In genomic region chr6:42901538-42901957, GRCh38 we compare ENCODE assay signal across 8 cellular contexts. TPM values are rescaled to one million over a fixed set of nuclear protein-coding genes. Genes with fewer than 3 reads are reported as not detected.
DNase-seq lines count a peak whose midpoint lies in the region; ATAC-seq, FAIRE-seq and TF ChIP-seq lines count a peak whose summit lies in the region.

No MANE protein-coding gene starts in this region.

- H3K4me1 Mint-ChIP-seq in T-helper 2 cell treated with Interferon-gamma antibody and Interleukin-4, amounts not matched to agents 5 μg/mL and 100 μg/mL, for 36 hours (ENCODE audit: low read depth), result peaks cover 15% of the 10 kb centered on the region

- DNase-seq in D721Med (ENCODE audit: insufficient read length, low spot score) (no peak), HCT116 (ENCODE audit: low read depth, low spot score) (peak; percentile 83), NCI-H2029 (lab: John Stamatoyannopoulos, UW) (peak; percentile 80), ascending aorta (ENCODE audit: low spot score in 2 of 2) (peak in 1 of 2 donors; percentile 87), hepatic stellate cell (ENCODE audit: low spot score) (peak; percentile 51), gastrocnemius medialis (peak; percentile 60 to 76)
- peak; percentile 67 for DNase-seq in T-helper 2 cell treated with Interferon-gamma antibody and Interleukin-4, amounts not matched to agents 5 μg/mL and 100 μg/mL, for 36 hours (ENCODE audit: low spot score)

- no peaks in the 10 kb centered on the region for H3K36me3 Mint-ChIP-seq in T-helper 2 cell treated with Interferon-gamma antibody and Interleukin-4, amounts not matched to agents 5 μg/mL and 100 μg/mL, for 36 hours (ENCODE audit: low read depth)

- BruUV-seq in HCT116 (replicated peaks; lab: Mats Ljungman, UMichigan), result no TSS peak

- no peak overlapping the region for H3K27ac Mint-ChIP-seq in T-helper 2 cell treated with Interferon-gamma antibody and Interleukin-4, amounts not matched to agents 5 μg/mL and 100 μg/mL, for 36 hours

- RAD21 ChIA-PET in HCT116 (lab: Charles Lee; ENCODE audit: low non-redundant PET in 1 of 2, low total read pairs in 2 of 2, uncharacterized antibody in 2 of 2, unreplicated experiment in 2 of 2), result interaction anchor here in 1 of 2 experiments (0.6 kb wide), 1 partner anchor 39 kb away, joined by 4 read pairs; no protein-coding TSS in a partner anchor

- no peaks in the 10 kb centered on the region for H3K79me2 ChIP-seq in HCT116 (ENCODE audit: insufficient read depth, low read length)

- H3K4me3 Mint-ChIP-seq in T-helper 2 cell treated with Interferon-gamma antibody and Interleukin-4, amounts not matched to agents 5 μg/mL and 100 μg/mL, for 36 hours, result no peak overlapping the region

- intact Hi-C loops in HCT116 (cut with micrococcal nuclease) (loop anchor here (1.0 to 5.0 kb wide), 5 partner anchors 158 to 766 kb away; partner anchors contain the start of genes KLC4 and MRPL2), ascending aorta (cut with DNase I) (loop anchor here (1.0 to 5.0 kb wide), 4 partner anchors 27 to 242 kb away; partner anchors contain the start of genes CNPY3, CUL7, KLHDC3 and MEA1), gastrocnemius medialis (cut with DNase I; ENCODE audit: low total_unique reads) (loop anchor here (1.0 to 10.0 kb wide), 4 partner anchors 226 to 433 kb away; no protein-coding TSS in a partner anchor)

- peak; percentile 98 for TF ChIP-seq CTCF in D721Med (IDR thresholded peaks at IDR 0.05; ENCODE audit: insufficient read depth, missing control alignments)
- TF ChIP-seq CTCF in HCT116 (IDR thresholded peaks at IDR 0.05 in 2 of 3, conservative IDR thresholded peaks at IDR 0.05 in 1 of 3; ENCODE audit: borderline replicate concordance in 1 of 3, insufficient read depth in 1 of 3, low read depth in 2 of 3, low read length in 2 of 3), result peak; percentile 72 to 96 (median 84)
- TF ChIP-seq CTCF in ascending aorta (IDR thresholded peaks at IDR 0.05), result peak; percentile 83 to 92 (median 88)
- TF ChIP-seq CTCF in gastrocnemius medialis (IDR thresholded peaks at IDR 0.05 in 4 of 5, conservative IDR thresholded peaks at IDR 0.05 in 1 of 5), result peak; percentile 85 to 93 (median 90)

- ATAC-seq in HCT116, result peak; percentile 96
- peak; percentile 92 to 99 for ATAC-seq in gastrocnemius medialis
- ATAC-seq in GM18505 (IDR thresholded peaks at IDR 0.05; ENCODE audit: unreplicated experiment), result no peak

- H3K4me3 ChIP-seq in HCT116 (replicated peaks in 1 of 2; ENCODE audit: low read depth in 1 of 2, low read length in 2 of 2) (peak overlapping the region in 1 of 2 experiments; percentile 12; a peak in 1 of 4 replicates), ascending aorta (no peak overlapping the region), gastrocnemius medialis (no peak overlapping the region)

- TF ChIP-seq RAD21 in HCT116 (IDR thresholded peaks at IDR 0.05; ENCODE audit: low read depth), result peak; percentile 99

- H3K27me3 ChIP-seq in HCT116 (ENCODE audit: insufficient read depth, low read length) (no peaks in the 10 kb centered on the region), ascending aorta (no peaks in the 10 kb centered on the region), gastrocnemius medialis (no peaks in the 10 kb centered on the region)

- H4K20me1 ChIP-seq in HCT116 (ENCODE audit: insufficient read depth), result no peaks in the 10 kb centered on the region

- H3K9me3 ChIP-seq in HCT116 (ENCODE audit: control insufficient read depth in 1 of 2, insufficient read depth in 1 of 2, low read depth in 1 of 2, low read length in 2 of 2), result no peaks in the 10 kb centered on the region
- H3K9me3 ChIP-seq in ascending aorta, result no peaks in the 10 kb centered on the region
- H3K9me3 ChIP-seq in gastrocnemius medialis, result no peaks in the 10 kb centered on the region

- TF ChIP-seq POLR2A in HCT116 (IDR thresholded peaks at IDR 0.05; ENCODE audit: borderline replicate concordance, extremely low read depth, insufficient read depth, insufficient read length) (no peak), gastrocnemius medialis (IDR thresholded peaks at IDR 0.05) (no peak), GM18505 (IDR thresholded peaks at IDR 0.05; ENCODE audit: borderline replicate concordance, extremely low read depth, insufficient read depth, insufficient read length) (no peak)

- no peaks in the 10 kb centered on the region for H3K9me2 ChIP-seq in HCT116 (ENCODE audit: insufficient read depth)

- no peaks in the 10 kb centered on the region for H3K27me3 Mint-ChIP-seq in T-helper 2 cell treated with Interferon-gamma antibody and Interleukin-4, amounts not matched to agents 5 μg/mL and 100 μg/mL, for 36 hours (ENCODE audit: low read depth)

- H3K4me2 ChIP-seq in HCT116 (ENCODE audit: low read length), result peak overlapping the region; percentile 57

- H2AFZ ChIP-seq in HCT116 (ENCODE audit: low read depth, low read length, poor library complexity, severe bottlenecking), result peak overlapping the region; percentile 69

- CTCF ChIA-PET in HCT116 (lab: Charles Lee), result interaction anchor here (1.3 to 3.1 kb wide), 2 partner anchors 242 to 433 kb away, joined by 3 to 11 read pairs; no protein-coding TSS in a partner anchor

- H3K36me3 ChIP-seq in HCT116 (ENCODE audit: control insufficient read depth in 1 of 2, insufficient read depth in 2 of 2, low read length in 2 of 2) (no peaks in the 10 kb centered on the region), ascending aorta (no peaks in the 10 kb centered on the region), gastrocnemius medialis (no peaks in the 10 kb centered on the region)

- H3K4me1 ChIP-seq in HCT116 (ENCODE audit: control insufficient read depth in 1 of 2, insufficient read depth in 2 of 2, low read length in 2 of 2), result peaks cover 0 to 11% of the 10 kb centered on the region in 2 experiments; a peak in 3 of 4 replicates
- peaks cover 0 to 18% of the 10 kb centered on the region in 2 donors for H3K4me1 ChIP-seq in ascending aorta
- H3K4me1 ChIP-seq in gastrocnemius medialis, result peaks cover 20 to 27% of the 10 kb centered on the region in 2 donors

- FAIRE-seq in D721Med (lab: Jason Lieb, UNC), result no peak

- H3K9me3 Mint-ChIP-seq in T-helper 2 cell treated with Interferon-gamma antibody and Interleukin-4, amounts not matched to agents 5 μg/mL and 100 μg/mL, for 36 hours, result no peaks in the 10 kb centered on the region

- in situ Hi-C loops in gastrocnemius medialis (cut with MboI; ENCODE audit: low sequenced_read_pairs in 4 of 4), result loop anchor here (5.0 to 25.0 kb wide), 3 partner anchors 241 to 436 kb away; no protein-coding TSS in a partner anchor

- H3K27ac ChIP-seq in HCT116 (ENCODE audit: low read depth, low read length) (no peak overlapping the region), ascending aorta (no peak overlapping the region), gastrocnemius medialis (no peak overlapping the region)

- POLR2A ChIA-PET in HCT116 (lab: Charles Lee), result interaction anchor here (1.2 kb wide), 1 partner anchor 22 kb away, joined by 3 read pairs; the partner anchor contains the start of gene RPL7L1

- no peak overlapping the region for H3K9ac ChIP-seq in HCT116 (ENCODE audit: low read length)

TF ChIP-seq in HCT116, 20 proteins besides CTCF, POLR2A, EP300 and RAD21:
- TF ChIP-seq EZH2 (IDR thresholded peaks at IDR 0.05), result no peak
- TF ChIP-seq YY1 (IDR thresholded peaks at IDR 0.05; ENCODE audit: extremely low read depth, insufficient replicate concordance, low read depth, low read length), result no peak
- TF ChIP-seq POLR2AphosphoS5 (IDR thresholded peaks at IDR 0.05; ENCODE audit: low read depth, low read length), result peak; percentile 21; the same call in 1 of the 2 replicates
- no peak for TF ChIP-seq MAX (IDR thresholded peaks at IDR 0.05)
- no peak for TF ChIP-seq TCF7L2 (IDR thresholded peaks at IDR 0.05; ENCODE audit: borderline replicate concordance, extremely low read depth, insufficient read depth, insufficient read length)

RNA-seq across cellular contexts. Expression of gene PTCRA, which starts 14.3 kb away (rescaled TPM):
- total RNA-seq in HCT116 (2021; ENCODE audit: unreplicated experiment) (not detected), ascending aorta (not detected), gastrocnemius medialis (not detected)
- polyA plus RNA-seq in HCT116 (2012), result 0.10 TPM in 1 of 2 replicates, not detected in the other

RNA-seq across cellular contexts. Expression of gene RPL7L1, which starts 22.1 kb away (rescaled TPM):
- total RNA-seq in HCT116 (2021; ENCODE audit: unreplicated experiment) (125 TPM), ascending aorta (34.8 TPM), gastrocnemius medialis (10 to 100 TPM; 59.6 to 87.1 (median 65.2) TPM)
- polyA plus RNA-seq in HCT116 (2012), result 55.4 and 72.5 TPM in 2 replicates

RNA-seq across cellular contexts. Expression of gene CNPY3, which starts 27.7 kb away (rescaled TPM):
- total RNA-seq in HCT116 (2021; ENCODE audit: unreplicated experiment), result 49.1 TPM
- polyA plus RNA-seq in HCT116 (2012), result 55.2 and 60.5 TPM in 2 replicates
- total RNA-seq in ascending aorta, result 49.6 TPM
- 10 to 100 TPM in 2 of 4 donors, 1 to 10 TPM in 2; 7.1 to 13.5 (median 9.3) TPM for total RNA-seq in gastrocnemius medialis

RNA-seq across cellular contexts. Expression of gene GNMT, which starts 59.0 kb away (rescaled TPM):
- total RNA-seq in HCT116 (2021; ENCODE audit: unreplicated experiment) (0.57 TPM), ascending aorta (not detected), gastrocnemius medialis (1 to 10 TPM in 1 of 4 donors, under 1 TPM in 2, not detected in 1; 0.42 to 1.1 (median 0.61) TPM)
- polyA plus RNA-seq in HCT116 (2012), result 0.17 and 0.31 TPM in 2 replicates
